Comparison of ENCODE assay signal across 15 cellular contexts in the genomic region with DNA sequence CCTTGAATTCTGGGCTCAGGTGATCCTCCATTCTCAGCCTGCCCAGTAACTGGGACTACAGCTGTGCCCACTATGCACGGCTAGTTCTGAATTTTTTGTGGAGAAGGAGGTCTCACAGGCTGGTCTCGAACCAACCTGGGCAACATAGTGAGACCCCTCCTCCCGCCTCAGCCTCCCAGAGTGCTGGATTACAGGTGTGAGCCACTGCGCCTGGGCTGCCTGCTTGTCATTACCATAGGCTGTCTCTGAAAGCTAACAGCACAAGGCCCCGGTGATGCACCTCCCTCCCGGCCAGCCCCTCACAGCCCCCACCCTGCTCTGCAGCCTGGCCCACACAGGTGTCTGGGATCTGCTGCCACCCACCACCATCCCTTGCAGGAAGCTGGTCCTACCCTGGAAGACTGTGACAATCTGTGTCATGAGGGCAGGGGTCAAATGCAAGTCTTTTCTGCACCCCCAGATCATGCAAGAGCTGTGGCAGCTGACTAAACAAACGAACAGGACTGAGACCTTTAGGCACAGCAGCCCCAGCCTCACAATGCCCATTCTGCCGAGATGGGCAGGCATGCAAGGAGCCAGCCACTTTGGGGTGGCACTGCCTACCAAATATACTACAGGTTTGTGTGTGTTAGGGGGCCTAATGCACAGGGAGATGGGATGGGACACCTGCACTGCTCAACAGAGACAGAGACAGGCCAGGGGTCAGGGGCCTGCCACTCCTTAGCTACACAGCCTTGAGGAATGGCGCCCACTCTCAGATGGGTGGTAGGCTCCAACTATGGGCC.
DNase-seq lines count a peak whose midpoint lies in the region; ATAC-seq and TF ChIP-seq lines count a peak whose summit lies in the region.
"Had no signal": no experiment of that assay in that cellular context is flagged by ENCODE, and none has a peak within 500 bp of the region (broad histone marks: within the 10 kb centered on the region; RNA-seq: fewer than 3 reads in every experiment).

No MANE protein-coding gene starts in this region.

- H3K9me3 Mint-ChIP-seq in activated naive CD8-positive, alpha-beta T cell treated with anti-CD3 and anti-CD28 coated beads, Interleukin-2, amount 10 ng/mL, durations not matched to agents 7 days and 5 days: no peaks in the 10 kb centered on the region
- no peaks in the 10 kb centered on the region for H3K9me3 Mint-ChIP-seq in activated naive CD8-positive, alpha-beta T cell treated with anti-CD3 and anti-CD28 coated beads, Interleukin-2, amount 50 U/mL, for 24 hours
- no peaks in the 10 kb centered on the region for H3K9me3 Mint-ChIP-seq in WTC11

- no peaks in the 10 kb centered on the region for H3K4me1 Mint-ChIP-seq in activated naive CD8-positive, alpha-beta T cell treated with anti-CD3 and anti-CD28 coated beads, Interleukin-2, amount 10 ng/mL, durations not matched to agents 7 days and 5 days
- no peaks in the 10 kb centered on the region for H3K4me1 Mint-ChIP-seq in activated naive CD8-positive, alpha-beta T cell treated with anti-CD3 and anti-CD28 coated beads, Interleukin-2, amount 50 U/mL, for 24 hours
- H3K4me1 Mint-ChIP-seq in WTC11: no peaks in the 10 kb centered on the region

- H3K27me3 ChIP-seq in Peyer's patch: no peaks in the 10 kb centered on the region
- H3K27me3 ChIP-seq in upper lobe of right lung: no peaks in the 10 kb centered on the region

- no peak overlapping the region for H3K4me3 Mint-ChIP-seq in activated naive CD8-positive, alpha-beta T cell treated with anti-CD3 and anti-CD28 coated beads, Interleukin-2, amount 10 ng/mL, durations not matched to agents 7 days and 5 days
- no peak overlapping the region for H3K4me3 Mint-ChIP-seq in activated naive CD8-positive, alpha-beta T cell treated with anti-CD3 and anti-CD28 coated beads, Interleukin-2, amount 50 U/mL, for 24 hours
- no peak overlapping the region for H3K4me3 Mint-ChIP-seq in WTC11

- peaks cover 0 to 74% (median 0%) of the 10 kb centered on the region in 3 donors for H3K36me3 ChIP-seq in Peyer's patch
- H3K36me3 ChIP-seq in mucosa of descending colon (ENCODE audit: low read depth): peaks cover 7% of the 10 kb centered on the region
- peaks cover 70% of the 10 kb centered on the region for H3K36me3 ChIP-seq in upper lobe of right lung

- H3K27me3 Mint-ChIP-seq in activated naive CD8-positive, alpha-beta T cell treated with anti-CD3 and anti-CD28 coated beads, Interleukin-2, amount 10 ng/mL, durations not matched to agents 7 days and 5 days: no peaks in the 10 kb centered on the region
- H3K27me3 Mint-ChIP-seq in activated naive CD8-positive, alpha-beta T cell treated with anti-CD3 and anti-CD28 coated beads, Interleukin-2, amount 50 U/mL, for 24 hours: no peaks in the 10 kb centered on the region
- no peaks in the 10 kb centered on the region for H3K27me3 Mint-ChIP-seq in WTC11 (ENCODE audit: low read depth)

- no peak for ATAC-seq in activated naive CD8-positive, alpha-beta T cell treated with anti-CD3 and anti-CD28 coated beads, Interleukin-2, amount 10 ng/mL, durations not matched to agents 7 days and 5 days (ENCODE audit: low read depth)
- no peak for ATAC-seq in activated naive CD8-positive, alpha-beta T cell treated with anti-CD3 and anti-CD28 coated beads, Interleukin-2, amount 50 U/mL, for 24 hours
- no peak for ATAC-seq in mucosa of descending colon
- no peak for ATAC-seq in upper lobe of right lung
- no peak for ATAC-seq in WTC11

- no peak overlapping the region for H3K4me3 ChIP-seq in Peyer's patch
- H3K4me3 ChIP-seq in mucosa of descending colon: no peak overlapping the region
- no peak overlapping the region for H3K4me3 ChIP-seq in upper lobe of right lung

- no peak for TF ChIP-seq POLR2A in Peyer's patch (IDR thresholded peaks at IDR 0.05)

- intact Hi-C loops in mucosa of descending colon (cut with DNase I, micrococcal nuclease): no loop called here
- intact Hi-C loops in upper lobe of right lung (cut with DNase I): no loop called here

- H3K36me3 Mint-ChIP-seq in activated naive CD8-positive, alpha-beta T cell treated with anti-CD3 and anti-CD28 coated beads, Interleukin-2, amount 10 ng/mL, durations not matched to agents 7 days and 5 days: peaks cover 1% of the 10 kb centered on the region
- H3K36me3 Mint-ChIP-seq in activated naive CD8-positive, alpha-beta T cell treated with anti-CD3 and anti-CD28 coated beads, Interleukin-2, amount 50 U/mL, for 24 hours (ENCODE audit: low read depth): peaks cover 3% of the 10 kb centered on the region
- H3K36me3 Mint-ChIP-seq in WTC11: peaks cover 17% of the 10 kb centered on the region

- H3K9me3 ChIP-seq in Peyer's patch: no peaks in the 10 kb centered on the region
- no peaks in the 10 kb centered on the region for H3K9me3 ChIP-seq in mucosa of descending colon
- no peaks in the 10 kb centered on the region for H3K9me3 ChIP-seq in upper lobe of right lung
- H3K9me3 ChIP-seq: Caco-2 had no signal

- POLR2A ChIA-PET in activated naive CD8-positive, alpha-beta T cell treated with anti-CD3 and anti-CD28 coated beads, Interleukin-2, amount 10 ng/mL, durations not matched to agents 7 days and 5 days (lab: Charles Lee): no interaction called here
- POLR2A ChIA-PET in WTC11 (lab: Charles Lee): no interaction called here

- H3K4me1 ChIP-seq in Peyer's patch (no peaks in the 10 kb centered on the region), mucosa of descending colon (ENCODE audit: low read depth) (no peaks in the 10 kb centered on the region), upper lobe of right lung (no peaks in the 10 kb centered on the region)
- H3K4me1 ChIP-seq: Caco-2 had no signal

- TF ChIP-seq CTCF in Peyer's patch (IDR thresholded peaks at IDR 0.05) (no peak), mucosa of descending colon (IDR thresholded peaks at IDR 0.05) (no peak), upper lobe of right lung (IDR thresholded peaks at IDR 0.05) (no peak), WTC11 (IDR thresholded peaks at IDR 0.05) (no peak)

- H3K27ac ChIP-seq in Peyer's patch (no peak overlapping the region), upper lobe of right lung (no peak overlapping the region)

- H3K27ac Mint-ChIP-seq in activated naive CD8-positive, alpha-beta T cell treated with anti-CD3 and anti-CD28 coated beads, Interleukin-2, amount 10 ng/mL, durations not matched to agents 7 days and 5 days: no peak overlapping the region
- no peak overlapping the region for H3K27ac Mint-ChIP-seq in activated naive CD8-positive, alpha-beta T cell treated with anti-CD3 and anti-CD28 coated beads, Interleukin-2, amount 50 U/mL, for 24 hours
- H3K27ac Mint-ChIP-seq in WTC11: no peak overlapping the region

- CTCF ChIA-PET in WTC11 (lab: Charles Lee): no interaction called here

- DNase-seq in activated naive CD8-positive, alpha-beta T cell treated with anti-CD3 and anti-CD28 coated beads, Interleukin-2, amount 10 ng/mL, durations not matched to agents 7 days and 5 days: peak; percentile 15
- no peak for DNase-seq in activated naive CD8-positive, alpha-beta T cell treated with anti-CD3 and anti-CD28 coated beads, Interleukin-2, amount 50 U/mL, for 24 hours
- DNase-seq in Peyer's patch (peak in 2 of 3 donors; percentile 40 to 43), mucosa of descending colon (peak in 2 of 3 donors; percentile 8 to 25), upper lobe of right lung (peak; percentile 30), NCI-H82 (lab: John Stamatoyannopoulos, UW) (no peak), WTC11 (ENCODE audit: low spot score) (no peak)
- DNase-seq: Caco-2, DMS79 treated with DMSO at 0.1 percent for 48 hours, HCEC 1CT, MV-4-11, NCI-H1417 treated with DMSO at 0.1 percent for 48 hours, NCI-H2029, NCI-H2171 treated with DMSO at 0.1 percent for 48 hours, NCI-H510A treated with DMSO at 0.1 percent for 48 hours had no signal

TF ChIP-seq in WTC11, 78 proteins besides CTCF, POLR2A, EP300 and RAD21:
- no peak for TF ChIP-seq NFE2L1 (CRISPR knock-in tag; IDR thresholded peaks at IDR 0.05)
- TF ChIP-seq, protein P1, sequence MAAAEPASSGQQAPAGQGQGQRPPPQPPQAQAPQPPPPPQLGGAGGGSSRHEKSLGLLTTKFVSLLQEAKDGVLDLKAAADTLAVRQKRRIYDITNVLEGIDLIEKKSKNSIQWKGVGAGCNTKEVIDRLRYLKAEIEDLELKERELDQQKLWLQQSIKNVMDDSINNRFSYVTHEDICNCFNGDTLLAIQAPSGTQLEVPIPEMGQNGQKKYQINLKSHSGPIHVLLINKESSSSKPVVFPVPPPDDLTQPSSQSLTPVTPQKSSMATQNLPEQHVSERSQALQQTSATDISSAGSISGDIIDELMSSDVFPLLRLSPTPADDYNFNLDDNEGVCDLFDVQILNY (CRISPR knock-in tag; IDR thresholded peaks at IDR 0.05): no peak
- no peak for TF ChIP-seq ATF3 (CRISPR knock-in tag; conservative IDR thresholded peaks at IDR 0.05)
- TF ChIP-seq, protein P2, sequence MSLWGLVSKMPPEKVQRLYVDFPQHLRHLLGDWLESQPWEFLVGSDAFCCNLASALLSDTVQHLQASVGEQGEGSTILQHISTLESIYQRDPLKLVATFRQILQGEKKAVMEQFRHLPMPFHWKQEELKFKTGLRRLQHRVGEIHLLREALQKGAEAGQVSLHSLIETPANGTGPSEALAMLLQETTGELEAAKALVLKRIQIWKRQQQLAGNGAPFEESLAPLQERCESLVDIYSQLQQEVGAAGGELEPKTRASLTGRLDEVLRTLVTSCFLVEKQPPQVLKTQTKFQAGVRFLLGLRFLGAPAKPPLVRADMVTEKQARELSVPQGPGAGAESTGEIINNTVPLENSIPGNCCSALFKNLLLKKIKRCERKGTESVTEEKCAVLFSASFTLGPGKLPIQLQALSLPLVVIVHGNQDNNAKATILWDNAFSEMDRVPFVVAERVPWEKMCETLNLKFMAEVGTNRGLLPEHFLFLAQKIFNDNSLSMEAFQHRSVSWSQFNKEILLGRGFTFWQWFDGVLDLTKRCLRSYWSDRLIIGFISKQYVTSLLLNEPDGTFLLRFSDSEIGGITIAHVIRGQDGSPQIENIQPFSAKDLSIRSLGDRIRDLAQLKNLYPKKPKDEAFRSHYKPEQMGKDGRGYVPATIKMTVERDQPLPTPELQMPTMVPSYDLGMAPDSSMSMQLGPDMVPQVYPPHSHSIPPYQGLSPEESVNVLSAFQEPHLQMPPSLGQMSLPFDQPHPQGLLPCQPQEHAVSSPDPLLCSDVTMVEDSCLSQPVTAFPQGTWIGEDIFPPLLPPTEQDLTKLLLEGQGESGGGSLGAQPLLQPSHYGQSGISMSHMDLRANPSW (CRISPR knock-in tag; conservative IDR thresholded peaks at IDR 0.05; ENCODE audit: low read depth): no peak
- no peak for TF ChIP-seq ZNF138 (CRISPR knock-in tag; conservative IDR thresholded peaks at IDR 0.05)
- TF ChIP-seq ZNF232 (CRISPR knock-in tag; IDR thresholded peaks at IDR 0.05): no peak
- no peak for TF ChIP-seq GABPB1 (CRISPR knock-in tag; IDR thresholded peaks at IDR 0.05)
- TF ChIP-seq PRRX2 (CRISPR knock-in tag; IDR thresholded peaks at IDR 0.05): no peak

Comparison
In these comparisons a context has a peak if more than half of its experiments do, and no peak if none do; other contexts are left out.
1. DNase-seq: peak in activated naive CD8-positive, alpha-beta T cell treated with anti-CD3 and anti-CD28 coated beads, Interleukin-2, amount 10 ng/mL, durations not matched to agents 7 days and 5 days (single experiment), Peyer's patch (2 of 3), mucosa of descending colon (2 of 3) and upper lobe of right lung (single experiment); none in activated naive CD8-positive, alpha-beta T cell treated with anti-CD3 and anti-CD28 coated beads, Interleukin-2, amount 50 U/mL, for 24 hours (single experiment), NCI-H82 (single experiment) and WTC11 (single experiment).